Comparison of ENCODE assay signal across 1 cellular context in genomic region chr12:111693818-111694217, GRCh38.
TF ChIP-seq lines count a peak whose summit lies in the region.

No MANE protein-coding gene starts in this region.

TF ChIP-seq in GM23338, 12 proteins besides CTCF, POLR2A, EP300 and RAD21 (continued from another document):
- TF ChIP-seq, protein P1, sequence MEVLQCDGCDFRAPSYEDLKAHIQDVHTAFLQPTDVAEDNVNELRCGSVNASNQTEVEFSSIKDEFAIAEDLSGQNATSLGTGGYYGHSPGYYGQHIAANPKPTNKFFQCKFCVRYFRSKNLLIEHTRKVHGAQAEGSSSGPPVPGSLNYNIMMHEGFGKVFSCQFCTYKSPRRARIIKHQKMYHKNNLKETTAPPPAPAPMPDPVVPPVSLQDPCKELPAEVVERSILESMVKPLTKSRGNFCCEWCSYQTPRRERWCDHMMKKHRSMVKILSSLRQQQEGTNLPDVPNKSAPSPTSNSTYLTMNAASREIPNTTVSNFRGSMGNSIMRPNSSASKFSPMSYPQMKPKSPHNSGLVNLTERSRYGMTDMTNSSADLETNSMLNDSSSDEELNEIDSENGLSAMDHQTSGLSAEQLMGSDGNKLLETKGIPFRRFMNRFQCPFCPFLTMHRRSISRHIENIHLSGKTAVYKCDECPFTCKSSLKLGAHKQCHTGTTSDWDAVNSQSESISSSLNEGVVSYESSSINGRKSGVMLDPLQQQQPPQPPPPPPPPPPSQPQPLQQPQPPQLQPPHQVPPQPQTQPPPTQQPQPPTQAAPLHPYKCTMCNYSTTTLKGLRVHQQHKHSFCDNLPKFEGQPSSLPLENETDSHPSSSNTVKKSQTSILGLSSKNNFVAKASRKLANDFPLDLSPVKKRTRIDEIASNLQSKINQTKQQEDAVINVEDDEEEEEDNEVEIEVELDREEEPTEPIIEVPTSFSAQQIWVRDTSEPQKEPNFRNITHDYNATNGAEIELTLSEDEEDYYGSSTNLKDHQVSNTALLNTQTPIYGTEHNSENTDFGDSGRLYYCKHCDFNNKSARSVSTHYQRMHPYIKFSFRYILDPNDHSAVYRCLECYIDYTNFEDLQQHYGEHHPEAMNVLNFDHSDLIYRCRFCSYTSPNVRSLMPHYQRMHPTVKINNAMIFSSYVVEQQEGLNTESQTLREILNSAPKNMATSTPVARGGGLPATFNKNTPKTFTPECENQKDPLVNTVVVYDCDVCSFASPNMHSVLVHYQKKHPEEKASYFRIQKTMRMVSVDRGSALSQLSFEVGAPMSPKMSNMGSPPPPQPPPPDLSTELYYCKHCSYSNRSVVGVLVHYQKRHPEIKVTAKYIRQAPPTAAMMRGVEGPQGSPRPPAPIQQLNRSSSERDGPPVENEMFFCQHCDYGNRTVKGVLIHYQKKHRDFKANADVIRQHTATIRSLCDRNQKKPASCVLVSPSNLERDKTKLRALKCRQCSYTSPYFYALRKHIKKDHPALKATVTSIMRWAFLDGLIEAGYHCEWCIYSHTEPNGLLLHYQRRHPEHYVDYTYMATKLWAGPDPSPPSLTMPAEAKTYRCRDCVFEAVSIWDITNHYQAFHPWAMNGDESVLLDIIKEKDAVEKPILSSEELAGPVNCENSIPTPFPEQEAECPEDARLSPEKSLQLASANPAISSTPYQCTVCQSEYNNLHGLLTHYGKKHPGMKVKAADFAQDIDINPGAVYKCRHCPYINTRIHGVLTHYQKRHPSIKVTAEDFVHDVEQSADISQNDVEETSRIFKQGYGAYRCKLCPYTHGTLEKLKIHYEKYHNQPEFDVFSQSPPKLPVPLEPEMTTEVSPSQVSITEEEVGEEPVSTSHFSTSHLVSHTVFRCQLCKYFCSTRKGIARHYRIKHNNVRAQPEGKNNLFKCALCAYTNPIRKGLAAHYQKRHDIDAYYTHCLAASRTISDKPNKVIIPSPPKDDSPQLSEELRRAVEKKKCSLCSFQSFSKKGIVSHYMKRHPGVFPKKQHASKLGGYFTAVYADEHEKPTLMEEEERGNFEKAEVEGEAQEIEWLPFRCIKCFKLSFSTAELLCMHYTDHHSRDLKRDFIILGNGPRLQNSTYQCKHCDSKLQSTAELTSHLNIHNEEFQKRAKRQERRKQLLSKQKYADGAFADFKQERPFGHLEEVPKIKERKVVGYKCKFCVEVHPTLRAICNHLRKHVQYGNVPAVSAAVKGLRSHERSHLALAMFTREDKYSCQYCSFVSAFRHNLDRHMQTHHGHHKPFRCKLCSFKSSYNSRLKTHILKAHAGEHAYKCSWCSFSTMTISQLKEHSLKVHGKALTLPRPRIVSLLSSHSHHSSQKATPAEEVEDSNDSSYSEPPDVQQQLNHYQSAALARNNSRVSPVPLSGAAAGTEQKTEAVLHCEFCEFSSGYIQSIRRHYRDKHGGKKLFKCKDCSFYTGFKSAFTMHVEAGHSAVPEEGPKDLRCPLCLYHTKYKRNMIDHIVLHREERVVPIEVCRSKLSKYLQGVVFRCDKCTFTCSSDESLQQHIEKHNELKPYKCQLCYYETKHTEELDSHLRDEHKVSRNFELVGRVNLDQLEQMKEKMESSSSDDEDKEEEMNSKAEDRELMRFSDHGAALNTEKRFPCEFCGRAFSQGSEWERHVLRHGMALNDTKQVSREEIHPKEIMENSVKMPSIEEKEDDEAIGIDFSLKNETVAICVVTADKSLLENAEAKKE (CRISPR knock-in tag; IDR thresholded peaks at IDR 0.05) = no peak
- TF ChIP-seq EZH2 (IDR thresholded peaks at IDR 0.05; ENCODE audit: low read depth, unreplicated experiment) (no peak), REST (IDR thresholded peaks at IDR 0.05; ENCODE audit: unreplicated experiment) (no peak), CREB1 (CRISPR knock-in tag; IDR thresholded peaks at IDR 0.05; ENCODE audit: low read depth) (no peak), ETS1 (IDR thresholded peaks at IDR 0.05) (no peak)
